Comparison of ENCODE assay signal across 4 cellular contexts in the genomic region with DNA sequence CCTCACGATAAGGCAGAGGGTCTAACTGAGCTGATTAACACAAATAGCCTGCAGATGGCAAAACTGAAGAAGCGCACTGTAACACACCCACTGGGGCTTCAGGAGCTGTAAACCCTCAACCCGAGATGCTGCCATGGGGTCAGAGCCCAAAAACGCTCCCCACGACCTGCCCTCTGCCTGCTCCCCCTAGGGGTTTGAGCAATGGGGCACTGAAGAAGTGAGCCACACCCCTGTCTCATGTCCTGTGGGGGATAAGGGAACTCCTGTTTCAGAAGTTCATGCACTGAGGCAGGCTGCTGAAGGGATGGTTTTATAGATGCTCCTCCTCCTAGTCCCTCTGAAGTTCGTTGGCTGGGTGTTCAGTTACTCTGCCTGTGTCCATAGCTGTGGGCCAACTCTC.
"Had no signal": no experiment of that assay in that cellular context is flagged by ENCODE, and none has a peak within 500 bp of the region (broad histone marks: within the 10 kb centered on the region; RNA-seq: fewer than 3 reads in every experiment).

No MANE protein-coding gene starts in this region.

- ATAC-seq: GM23338 had no signal

- H3K27ac Mint-ChIP-seq: GM23338 had no signal

- H3K4me3 Mint-ChIP-seq: GM23338, H9 had no signal

- H3K4me3 ChIP-seq: GM23338 had no signal

- DNase-seq: HCEC 1CT, IMR-90 had no signal
